In the genomic region with DNA sequence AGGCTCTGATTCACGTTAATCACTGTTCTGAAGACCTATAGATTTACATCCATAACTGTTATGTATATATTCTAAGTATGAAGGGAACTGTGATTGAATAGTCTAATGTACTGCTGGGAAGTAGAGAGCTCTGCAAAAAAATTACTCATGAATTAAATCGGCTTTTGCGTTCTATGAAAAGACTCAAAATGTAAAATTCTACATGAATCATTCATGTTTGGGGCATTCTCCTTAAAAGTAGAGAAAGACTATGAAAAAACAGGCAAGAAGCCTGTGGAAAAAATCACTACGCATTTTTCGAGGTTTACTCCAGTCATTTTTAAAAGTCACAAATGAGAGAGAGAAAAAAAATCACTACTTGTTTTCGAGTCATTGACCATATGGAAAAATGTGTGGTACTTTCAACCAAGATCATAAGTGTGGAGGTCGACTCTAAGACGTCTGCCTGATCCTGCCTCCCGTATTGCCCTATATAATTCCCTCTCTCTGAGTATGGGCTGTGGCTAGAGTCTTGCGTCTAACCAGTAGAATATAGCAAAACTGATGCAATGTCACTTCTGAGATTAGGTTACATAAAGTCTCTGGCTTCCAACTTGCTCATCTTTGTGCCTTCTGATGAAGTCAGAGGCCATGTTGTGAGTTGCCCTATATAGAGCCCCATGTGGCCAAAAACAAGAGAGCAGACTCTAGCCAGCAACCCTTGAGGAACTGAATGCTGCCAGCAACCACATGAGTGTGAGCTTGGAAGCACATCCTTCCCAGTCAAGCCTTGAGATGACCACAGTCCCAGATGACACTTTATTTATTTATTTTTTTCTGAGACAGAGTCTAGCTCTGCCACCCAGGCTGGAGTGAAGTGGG, we compare ENCODE assay signal across 1 cellular context.
TF ChIP-seq lines count a peak whose summit lies in the region.

No MANE protein-coding gene starts in this region.

TF ChIP-seq in GM23338, 12 proteins besides CTCF, POLR2A, EP300 and RAD21 (continued from another document):
- TF ChIP-seq, protein P1, sequence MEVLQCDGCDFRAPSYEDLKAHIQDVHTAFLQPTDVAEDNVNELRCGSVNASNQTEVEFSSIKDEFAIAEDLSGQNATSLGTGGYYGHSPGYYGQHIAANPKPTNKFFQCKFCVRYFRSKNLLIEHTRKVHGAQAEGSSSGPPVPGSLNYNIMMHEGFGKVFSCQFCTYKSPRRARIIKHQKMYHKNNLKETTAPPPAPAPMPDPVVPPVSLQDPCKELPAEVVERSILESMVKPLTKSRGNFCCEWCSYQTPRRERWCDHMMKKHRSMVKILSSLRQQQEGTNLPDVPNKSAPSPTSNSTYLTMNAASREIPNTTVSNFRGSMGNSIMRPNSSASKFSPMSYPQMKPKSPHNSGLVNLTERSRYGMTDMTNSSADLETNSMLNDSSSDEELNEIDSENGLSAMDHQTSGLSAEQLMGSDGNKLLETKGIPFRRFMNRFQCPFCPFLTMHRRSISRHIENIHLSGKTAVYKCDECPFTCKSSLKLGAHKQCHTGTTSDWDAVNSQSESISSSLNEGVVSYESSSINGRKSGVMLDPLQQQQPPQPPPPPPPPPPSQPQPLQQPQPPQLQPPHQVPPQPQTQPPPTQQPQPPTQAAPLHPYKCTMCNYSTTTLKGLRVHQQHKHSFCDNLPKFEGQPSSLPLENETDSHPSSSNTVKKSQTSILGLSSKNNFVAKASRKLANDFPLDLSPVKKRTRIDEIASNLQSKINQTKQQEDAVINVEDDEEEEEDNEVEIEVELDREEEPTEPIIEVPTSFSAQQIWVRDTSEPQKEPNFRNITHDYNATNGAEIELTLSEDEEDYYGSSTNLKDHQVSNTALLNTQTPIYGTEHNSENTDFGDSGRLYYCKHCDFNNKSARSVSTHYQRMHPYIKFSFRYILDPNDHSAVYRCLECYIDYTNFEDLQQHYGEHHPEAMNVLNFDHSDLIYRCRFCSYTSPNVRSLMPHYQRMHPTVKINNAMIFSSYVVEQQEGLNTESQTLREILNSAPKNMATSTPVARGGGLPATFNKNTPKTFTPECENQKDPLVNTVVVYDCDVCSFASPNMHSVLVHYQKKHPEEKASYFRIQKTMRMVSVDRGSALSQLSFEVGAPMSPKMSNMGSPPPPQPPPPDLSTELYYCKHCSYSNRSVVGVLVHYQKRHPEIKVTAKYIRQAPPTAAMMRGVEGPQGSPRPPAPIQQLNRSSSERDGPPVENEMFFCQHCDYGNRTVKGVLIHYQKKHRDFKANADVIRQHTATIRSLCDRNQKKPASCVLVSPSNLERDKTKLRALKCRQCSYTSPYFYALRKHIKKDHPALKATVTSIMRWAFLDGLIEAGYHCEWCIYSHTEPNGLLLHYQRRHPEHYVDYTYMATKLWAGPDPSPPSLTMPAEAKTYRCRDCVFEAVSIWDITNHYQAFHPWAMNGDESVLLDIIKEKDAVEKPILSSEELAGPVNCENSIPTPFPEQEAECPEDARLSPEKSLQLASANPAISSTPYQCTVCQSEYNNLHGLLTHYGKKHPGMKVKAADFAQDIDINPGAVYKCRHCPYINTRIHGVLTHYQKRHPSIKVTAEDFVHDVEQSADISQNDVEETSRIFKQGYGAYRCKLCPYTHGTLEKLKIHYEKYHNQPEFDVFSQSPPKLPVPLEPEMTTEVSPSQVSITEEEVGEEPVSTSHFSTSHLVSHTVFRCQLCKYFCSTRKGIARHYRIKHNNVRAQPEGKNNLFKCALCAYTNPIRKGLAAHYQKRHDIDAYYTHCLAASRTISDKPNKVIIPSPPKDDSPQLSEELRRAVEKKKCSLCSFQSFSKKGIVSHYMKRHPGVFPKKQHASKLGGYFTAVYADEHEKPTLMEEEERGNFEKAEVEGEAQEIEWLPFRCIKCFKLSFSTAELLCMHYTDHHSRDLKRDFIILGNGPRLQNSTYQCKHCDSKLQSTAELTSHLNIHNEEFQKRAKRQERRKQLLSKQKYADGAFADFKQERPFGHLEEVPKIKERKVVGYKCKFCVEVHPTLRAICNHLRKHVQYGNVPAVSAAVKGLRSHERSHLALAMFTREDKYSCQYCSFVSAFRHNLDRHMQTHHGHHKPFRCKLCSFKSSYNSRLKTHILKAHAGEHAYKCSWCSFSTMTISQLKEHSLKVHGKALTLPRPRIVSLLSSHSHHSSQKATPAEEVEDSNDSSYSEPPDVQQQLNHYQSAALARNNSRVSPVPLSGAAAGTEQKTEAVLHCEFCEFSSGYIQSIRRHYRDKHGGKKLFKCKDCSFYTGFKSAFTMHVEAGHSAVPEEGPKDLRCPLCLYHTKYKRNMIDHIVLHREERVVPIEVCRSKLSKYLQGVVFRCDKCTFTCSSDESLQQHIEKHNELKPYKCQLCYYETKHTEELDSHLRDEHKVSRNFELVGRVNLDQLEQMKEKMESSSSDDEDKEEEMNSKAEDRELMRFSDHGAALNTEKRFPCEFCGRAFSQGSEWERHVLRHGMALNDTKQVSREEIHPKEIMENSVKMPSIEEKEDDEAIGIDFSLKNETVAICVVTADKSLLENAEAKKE (CRISPR knock-in tag; IDR thresholded peaks at IDR 0.05) = no peak
- no peak for TF ChIP-seq ZNF331 (CRISPR knock-in tag; IDR thresholded peaks at IDR 0.05; ENCODE audit: low read depth)
- TF ChIP-seq NANOG (IDR thresholded peaks at IDR 0.05; ENCODE audit: borderline replicate concordance) = no peak
- no peak for TF ChIP-seq STAT1 (IDR thresholded peaks at IDR 0.05; ENCODE audit: unreplicated experiment)
TF ChIP-seq in GM23338: peak in this region for 0.
